Comparison of ENCODE assay signal across 16 cellular contexts in the genomic region with DNA sequence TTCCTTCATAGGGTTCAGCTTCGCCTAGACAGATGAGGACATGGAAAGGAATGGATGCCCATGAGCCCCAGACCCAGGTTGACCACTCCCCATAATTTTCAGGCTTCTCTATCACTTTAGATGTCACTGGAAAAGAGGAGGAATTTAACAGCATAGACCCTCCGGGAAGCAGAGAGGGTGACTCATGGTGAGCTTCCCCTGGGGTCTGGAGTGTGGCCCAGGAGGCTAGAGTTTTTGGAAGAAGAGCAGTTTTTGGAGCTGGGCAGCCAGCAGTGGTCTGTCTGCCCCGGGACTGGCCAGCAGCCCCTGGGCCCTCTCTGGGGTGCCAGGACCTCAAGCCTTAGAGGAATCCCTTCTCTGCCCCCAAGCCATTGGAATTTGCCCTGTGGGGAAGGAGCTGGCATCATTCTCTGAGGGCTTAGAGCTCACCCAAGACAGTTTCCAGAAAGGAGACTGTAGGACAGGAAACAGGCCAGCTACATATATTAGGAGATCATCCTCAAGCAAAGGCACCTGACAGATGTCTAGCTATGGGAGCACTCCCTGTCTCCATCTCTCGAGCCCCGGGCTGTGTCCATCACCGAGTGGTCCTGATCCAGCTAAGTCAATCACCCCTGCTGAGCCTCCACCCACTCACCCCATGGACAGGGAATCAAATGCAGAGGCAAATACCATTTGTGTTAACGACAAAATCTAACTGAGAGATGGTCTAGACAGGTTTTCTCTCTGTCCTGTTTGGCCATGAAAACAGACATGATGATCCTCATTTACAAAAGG.
DNase-seq lines count a peak whose midpoint lies in the region; ATAC-seq and TF ChIP-seq lines count a peak whose summit lies in the region.
"Had no signal": no experiment of that assay in that cellular context is flagged by ENCODE, and none has a peak within 500 bp of the region (broad histone marks: within the 10 kb centered on the region; RNA-seq: fewer than 3 reads in every experiment).

No MANE protein-coding gene starts in this region.

- DNase-seq in MG63 = peak; percentile 90
- peak; percentile 77 for DNase-seq in astrocyte of the hippocampus (ENCODE audit: low read depth, low spot score)
- no peak for DNase-seq in left lung
- peak; percentile 9 for DNase-seq in stomach
- DNase-seq in activated T-cell treated with anti-CD3 and anti-CD28 coated beads, Interleukin-2, amount 50 U/mL, for 24 hours = no peak
- DNase-seq: COR-L47, DMS153, MM.1S, NCI-H1092 treated with DMSO at 0.1 percent for 48 hours, NCI-H1694, NCI-H524, SHP77, SK-N-SH had no signal

- H3K4me3 Mint-ChIP-seq in activated T-cell treated with anti-CD3 and anti-CD28 coated beads, Interleukin-2, amount 50 U/mL, for 24 hours = no peak overlapping the region

- TF ChIP-seq CTCF in left lung (IDR thresholded peaks at IDR 0.05) (no peak), stomach (IDR thresholded peaks at IDR 0.05) (no peak)

- no peaks in the 10 kb centered on the region for H3K36me3 Mint-ChIP-seq in activated T-cell treated with anti-CD3 and anti-CD28 coated beads, Interleukin-2, amount 50 U/mL, for 24 hours (ENCODE audit: low read depth)

- H3K9me3 ChIP-seq in MG63 (no peaks in the 10 kb centered on the region), left lung (no peaks in the 10 kb centered on the region), stomach (no peaks in the 10 kb centered on the region)
- H3K9me3 ChIP-seq: SK-N-SH had no signal

- no peak for TF ChIP-seq POLR2A in stomach (IDR thresholded peaks at IDR 0.05)

- H3K27me3 Mint-ChIP-seq in activated T-cell treated with anti-CD3 and anti-CD28 coated beads, Interleukin-2, amount 50 U/mL, for 24 hours = peaks cover 31% of the 10 kb centered on the region

- no peak overlapping the region for H3K27ac Mint-ChIP-seq in activated T-cell treated with anti-CD3 and anti-CD28 coated beads, Interleukin-2, amount 50 U/mL, for 24 hours

- intact Hi-C loops in left lung (cut with DNase I) (no loop called here), stomach (cut with DNase I; ENCODE audit: low total_unique reads) (no loop called here)

- H3K36me3 ChIP-seq in MG63 = no peaks in the 10 kb centered on the region
- no peaks in the 10 kb centered on the region for H3K36me3 ChIP-seq in left lung
- H3K36me3 ChIP-seq in stomach = no peaks in the 10 kb centered on the region

- no peak for TF ChIP-seq EP300 in stomach (IDR thresholded peaks at IDR 0.05)

- no peaks in the 10 kb centered on the region for H3K9me3 Mint-ChIP-seq in activated T-cell treated with anti-CD3 and anti-CD28 coated beads, Interleukin-2, amount 50 U/mL, for 24 hours

- H3K27ac ChIP-seq in left lung = no peak overlapping the region
- peak overlapping the region in 1 of 5 donors; percentile 47 for H3K27ac ChIP-seq in stomach

- H3K4me3 ChIP-seq in MG63 (no peak overlapping the region), left lung (no peak overlapping the region), stomach (no peak overlapping the region)
- H3K4me3 ChIP-seq: GM12878 had no signal

- 60 to 72% (median 69%) methylated on average over 7 of the region's 7 CpGs for WGBS in stomach, 5 donors

- H3K27me3 ChIP-seq in MG63 (0 out of 2 replicates have a peak, but pooled peaks cover 2% of the 10 kb centered on the region), left lung (peaks cover 0 to 45% of the 10 kb centered on the region in 2 donors), stomach (peaks cover 0 to 52% (median 0%) of the 10 kb centered on the region in 3 donors)

- no peaks in the 10 kb centered on the region for H3K4me1 Mint-ChIP-seq in activated T-cell treated with anti-CD3 and anti-CD28 coated beads, Interleukin-2, amount 50 U/mL, for 24 hours (ENCODE audit: low read depth)

- ATAC-seq in left lung (peak; percentile 64), HG03439 (IDR thresholded peaks at IDR 0.05; ENCODE audit: unreplicated experiment) (no peak), GM19023 (IDR thresholded peaks at IDR 0.05; ENCODE audit: unreplicated experiment) (no peak)
- ATAC-seq: GM12878 had no signal

- H3K4me1 ChIP-seq in left lung (no peaks in the 10 kb centered on the region), stomach (peaks cover 0 to 10% (median 0%) of the 10 kb centered on the region in 4 donors)

Comparison
In these comparisons a context has a peak if more than half of its experiments do, and no peak if none do; other contexts are left out.
1. DNase-seq: peak in MG63 (single experiment), astrocyte of the hippocampus (single experiment) and stomach (single experiment); none in left lung (0 of 2) and activated T-cell treated with anti-CD3 and anti-CD28 coated beads, Interleukin-2, amount 50 U/mL, for 24 hours (single experiment).